In the genomic region with DNA sequence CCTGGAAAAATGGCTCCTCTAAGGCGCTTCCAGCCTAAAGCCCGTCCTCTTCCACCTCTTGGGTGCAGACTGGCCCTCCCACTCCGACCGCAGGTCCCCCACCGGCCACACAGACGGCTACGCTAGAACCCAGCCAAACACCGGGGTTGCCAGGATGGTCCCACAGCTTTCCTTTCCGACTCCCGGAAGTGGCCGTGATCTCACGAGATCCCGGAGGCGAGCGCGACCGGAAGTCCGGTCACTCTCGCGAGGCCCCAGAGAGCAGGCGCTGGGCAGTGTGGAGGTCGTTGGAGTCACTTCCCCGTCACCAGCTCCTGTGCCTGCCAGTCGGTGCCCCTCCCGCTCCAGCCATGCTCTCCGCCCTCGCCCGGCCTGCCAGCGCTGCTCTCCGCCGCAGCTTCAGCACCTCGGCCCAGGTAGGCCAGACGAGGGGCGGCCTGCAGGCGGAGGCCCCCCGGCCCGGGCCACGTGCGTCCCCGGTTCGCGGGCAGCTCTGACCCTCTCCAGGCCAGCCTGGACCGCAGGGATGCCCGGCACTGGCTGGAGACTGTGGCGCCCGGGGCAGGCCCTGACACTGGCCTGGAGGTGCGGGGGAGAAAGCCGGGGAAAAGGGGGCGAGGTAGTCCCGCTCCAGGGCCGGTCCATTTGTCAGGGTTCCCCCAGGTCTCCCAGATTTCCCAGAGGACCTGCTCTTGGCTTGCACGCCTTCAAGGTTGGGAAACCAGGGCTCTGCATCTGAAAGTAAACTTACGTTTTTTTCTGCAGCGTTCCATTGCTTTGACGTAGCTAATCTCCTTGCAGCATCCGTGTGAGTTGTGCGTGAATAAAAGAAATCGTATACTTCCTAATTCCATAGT, we compare ENCODE assay signal across 8 cellular contexts. TPM values are rescaled to one million over a fixed set of nuclear protein-coding genes. Genes with fewer than 3 reads are reported as not detected.
DNase-seq lines count a peak whose midpoint lies in the region; ATAC-seq and TF ChIP-seq lines count a peak whose summit lies in the region.

A gene with protein sequence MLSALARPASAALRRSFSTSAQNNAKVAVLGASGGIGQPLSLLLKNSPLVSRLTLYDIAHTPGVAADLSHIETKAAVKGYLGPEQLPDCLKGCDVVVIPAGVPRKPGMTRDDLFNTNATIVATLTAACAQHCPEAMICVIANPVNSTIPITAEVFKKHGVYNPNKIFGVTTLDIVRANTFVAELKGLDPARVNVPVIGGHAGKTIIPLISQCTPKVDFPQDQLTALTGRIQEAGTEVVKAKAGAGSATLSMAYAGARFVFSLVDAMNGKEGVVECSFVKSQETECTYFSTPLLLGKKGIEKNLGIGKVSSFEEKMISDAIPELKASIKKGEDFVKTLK (plus strand): TSS at position 296 of the 857 bp plus-strand sequence. CDS start 55 bp downstream, at position 351.
A gene with protein sequence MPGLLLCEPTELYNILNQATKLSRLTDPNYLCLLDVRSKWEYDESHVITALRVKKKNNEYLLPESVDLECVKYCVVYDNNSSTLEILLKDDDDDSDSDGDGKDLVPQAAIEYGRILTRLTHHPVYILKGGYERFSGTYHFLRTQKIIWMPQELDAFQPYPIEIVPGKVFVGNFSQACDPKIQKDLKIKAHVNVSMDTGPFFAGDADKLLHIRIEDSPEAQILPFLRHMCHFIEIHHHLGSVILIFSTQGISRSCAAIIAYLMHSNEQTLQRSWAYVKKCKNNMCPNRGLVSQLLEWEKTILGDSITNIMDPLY (minus strand): TSS at position 190 of the 857 bp plus-strand sequence. CDS start 17,477 bp downstream, outside the sequence.

- H3K4me1 Mint-ChIP-seq in T-cell, result peaks cover 42 to 61% (median 58%) of the 10 kb centered on the region in 3 donors

- H3K4me2 ChIP-seq in trophoblast cell (ENCODE audit: low read length), result peak within 1 kb of the TSS; percentile 82

- peak within 1 kb of the TSS; percentile 95 for H4K8ac ChIP-seq in trophoblast cell (ENCODE audit: low read depth, low read length)

- peak within 1 kb of the TSS; percentile 94 for H3K4me3 ChIP-seq in trophoblast cell (ENCODE audit: low read depth, low read length)
- H3K4me3 ChIP-seq in tibial nerve, result peak within 1 kb of the TSS; percentile 82 to 100 (median 96)

- peak within 1 kb of the TSS; percentile 97 for H3K9ac ChIP-seq in trophoblast cell (ENCODE audit: low read length)

- peaks cover 4 to 8% of the 10 kb centered on the region in 2 experiments for H3K4me1 ChIP-seq in trophoblast cell (ENCODE audit: control insufficient read depth in 1 of 2, insufficient read depth in 2 of 2, low read length in 2 of 2)
- peaks cover 0 to 52% (median 18%) of the 10 kb centered on the region in 4 donors for H3K4me1 ChIP-seq in tibial nerve

- H3K27ac ChIP-seq in adipose tissue (ENCODE audit: low read depth, low read length) (peak within 1 kb of the TSS; percentile 70), trophoblast cell (ENCODE audit: low read depth, low read length) (peak within 1 kb of the TSS; percentile 79), tibial nerve (peak within 1 kb of the TSS; percentile 70 to 92 (median 88))

- peak; percentile 68 to 78 for TF ChIP-seq POLR2A in tibial nerve (IDR thresholded peaks at IDR 0.05)

- ATAC-seq in HG02840 (IDR thresholded peaks at IDR 0.05; ENCODE audit: low FRiP score, unreplicated experiment) (peak; percentile 95), T-cell (replicated peaks in 1 of 4) (peak; percentile 82 to 91 (median 90))

- no peak within 1 kb of the TSS for H2BK12ac ChIP-seq in trophoblast cell (ENCODE audit: low read length)

- H2AK5ac ChIP-seq in trophoblast cell (ENCODE audit: low read length), result peak within 1 kb of the TSS; percentile 53

- peak within 1 kb of the TSS; percentile 93 for H3K14ac ChIP-seq in trophoblast cell (ENCODE audit: low read length)

- no peaks in the 10 kb centered on the region for H3K27me3 ChIP-seq in trophoblast cell (ENCODE audit: insufficient read depth, low read length)
- no peaks in the 10 kb centered on the region for H3K27me3 ChIP-seq in tibial nerve

- no peaks in the 10 kb centered on the region for H3K9me3 ChIP-seq in trophoblast cell (ENCODE audit: insufficient read depth, low read depth, low read length)
- H3K9me3 ChIP-seq in tibial nerve, result no peaks in the 10 kb centered on the region

- H3K9me3 Mint-ChIP-seq in T-cell, result no peaks in the 10 kb centered on the region

- in situ Hi-C loops in GM13976 (cut with MboI; ENCODE audit: low sequenced_read_pairs, unreplicated experiment), result no loop called here

- H3K79me1 ChIP-seq in trophoblast cell (ENCODE audit: low read length), result peaks cover 10% of the 10 kb centered on the region

- H2BK5ac ChIP-seq in trophoblast cell (ENCODE audit: low read depth, low read length, poor library complexity), result peak within 1 kb of the TSS; percentile 43

- POLR2A ChIA-PET in T-cell (lab: Charles Lee), result interaction anchor here (0.6 to 1.1 kb wide), 5 partner anchors 8 to 623 kb away, joined by 3 to 7 read pairs (median 4); a partner anchor contains a TSS

- H3K23ac ChIP-seq in trophoblast cell (ENCODE audit: low read length), result no peak within 1 kb of the TSS

- H4K12ac ChIP-seq in trophoblast cell (ENCODE audit: low read depth, low read length), result peak within 1 kb of the TSS; percentile 84

- TF ChIP-seq EP300 in tibial nerve (IDR thresholded peaks at IDR 0.05), result peak; percentile 91 to 95

- intact Hi-C loops in cardiac septum (cut with DNase I), result no loop called here

- peak; percentile 99 for DNase-seq in GM13976 (ENCODE audit: low spot score)
- DNase-seq in NCI-H1436 (lab: John Stamatoyannopoulos, UW), result peak; percentile 88
- DNase-seq in T-cell, result peak; percentile 69 to 87 (median 78)
- peak; percentile 97 for DNase-seq in cardiac septum (ENCODE audit: low spot score)
- peak; percentile 96 to 98 for DNase-seq in trophoblast cell
- peak; percentile 88 to 90 for DNase-seq in tibial nerve (ENCODE audit: low spot score in 2 of 2)

- H3K36me3 Mint-ChIP-seq in T-cell, result peaks cover 21% of the 10 kb centered on the region

- H3K27me3 Mint-ChIP-seq in T-cell, result no peaks in the 10 kb centered on the region

- peak within 1 kb of the TSS; percentile 66 for H2BK120ac ChIP-seq in trophoblast cell (ENCODE audit: insufficient read depth, low read length, poor library complexity)

- H3K18ac ChIP-seq in trophoblast cell (ENCODE audit: low read length), result peak within 1 kb of the TSS; percentile 86

- peak within 1 kb of the TSS; percentile 87 for H4K91ac ChIP-seq in trophoblast cell (ENCODE audit: low read depth, low read length)

- H3K4me3 Mint-ChIP-seq in T-cell, result peak within 1 kb of the TSS; percentile 94 to 99 (median 99)

- TF ChIP-seq CTCF in GM13976 (IDR thresholded peaks at IDR 0.05; ENCODE audit: borderline replicate concordance, control extremely low read depth, extremely low read depth, insufficient read depth, missing control alignments), result no peak
- peak in 1 of 5 experiments; percentile 49 for TF ChIP-seq CTCF in tibial nerve (IDR thresholded peaks at IDR 0.05)

- CTCF ChIA-PET in T-cell (lab: Charles Lee), result interaction anchor here in 1 of 2 donors (0.6 kb wide), 2 partner anchors 266 to 1433 kb away, joined by 4 to 5 read pairs; no protein-coding TSS in a partner anchor

- no peaks in the 10 kb centered on the region for H3K36me3 ChIP-seq in trophoblast cell (ENCODE audit: control insufficient read depth in 1 of 2, insufficient read depth in 2 of 2, low read length in 2 of 2)
- peaks cover 0 to 41% (median 0%) of the 10 kb centered on the region in 3 donors for H3K36me3 ChIP-seq in tibial nerve

- H3K4ac ChIP-seq in trophoblast cell (ENCODE audit: low read depth, low read length), result peak within 1 kb of the TSS; percentile 81

- peak within 1 kb of the TSS; percentile 58 for H2AFZ ChIP-seq in trophoblast cell (ENCODE audit: insufficient read depth, low read length, poor library complexity)

- H3K79me2 ChIP-seq in trophoblast cell (ENCODE audit: control insufficient read depth, insufficient read depth, low read length, poor library complexity), result peaks cover 13% of the 10 kb centered on the region

- 0 to 1% (median 0%) methylated on average over 58 of the region's 58 CpGs for WGBS in adipose tissue, 3 donors
- no CpG with 5 or more reads among the region's 58 CpGs for WGBS in trophoblast cell (ENCODE audit: extremely low coverage, insufficient coverage, insufficient read length)
- 0 to 1% methylated on average over 22 to 29 of the region's 58 CpGs for WGBS in tibial nerve, 2 donors

- H3K27ac Mint-ChIP-seq in T-cell, result peak within 1 kb of the TSS; percentile 97

RNA-seq across cellular contexts. Expression of the first gene that starts in this region (rescaled TPM):
- 100 to 1,000 TPM in 2 of 5 donors, 10 to 100 TPM in 3; 72.0 to 113 (median 93.6) TPM for total RNA-seq in T-cell
- 100 to 1,000 TPM in 1 of 3 donors, 10 to 100 TPM in 2; 74.3 to 147 (median 98.1) TPM for polyA plus RNA-seq in adipose tissue
- 376 TPM for total RNA-seq in cardiac septum
- polyA plus RNA-seq in trophoblast cell (2013), result 208 and 212 TPM in 2 replicates
- total RNA-seq in tibial nerve, result 10 to 100 TPM; 57.1 to 81.0 (median 69.4) TPM

RNA-seq across cellular contexts. Expression of the second gene that starts in this region (rescaled TPM):
- 10 to 100 TPM; 12.9 to 21.9 (median 18.9) TPM for total RNA-seq in T-cell
- 10 to 100 TPM; 19.1 to 43.9 (median 34.9) TPM for polyA plus RNA-seq in adipose tissue
- total RNA-seq in cardiac septum, result 16.1 TPM
- 36.7 and 42.0 TPM in 2 replicates for polyA plus RNA-seq in trophoblast cell (2013)
- total RNA-seq in tibial nerve, result 10 to 100 TPM in 3 of 4 donors, 1 to 10 TPM in 1; 9.9 to 45.7 (median 29.0) TPM

Comparison
In these comparisons a context has a peak if more than half of its experiments do, and no peak if none do; other contexts are left out.
1. Peak in every context shown above with its lines: DNase-seq, ATAC-seq, H3K4me3 ChIP-seq and H3K27ac ChIP-seq.